ENCODE assay signal across 17 cellular contexts in genomic region chr1:88016947-88017346, GRCh38.
"Had no signal": no experiment of that assay in that cellular context is flagged by ENCODE, and none has a peak within 500 bp of the region (broad histone marks: within the 10 kb centered on the region; RNA-seq: fewer than 3 reads in every experiment).

No MANE protein-coding gene starts in this region.

- H3K9me3 ChIP-seq: esophagus squamous epithelium, ovary, psoas muscle, right lobe of liver, thoracic aorta had no signal

- ATAC-seq: activated CD8-positive, alpha-beta memory T cell treated with anti-CD3 and anti-CD28 coated beads, Interleukin-2, amount 10 ng/mL, durations not matched to agents 7 days and 5 days; effector memory CD8-positive, alpha-beta T cell; naive thymus-derived CD8-positive, alpha-beta T cell; psoas muscle; right lobe of liver; stimulated activated memory B cell treated with anti-CD40 and anti-IgM and Interleukin-4, amounts not matched to agents 10 μg/mL and 1 μg/mL and 100 μg/mL, for 72 hours; WTC11 had no signal

- H3K27me3 ChIP-seq: ovary, right lobe of liver had no signal

- DNase-seq: activated CD4-positive, alpha-beta memory T cell treated with anti-CD3 and anti-CD28 coated beads for 36 hours; activated CD4-positive, alpha-beta T cell treated with anti-CD3 and anti-CD28 coated beads for 4 hours; activated CD8-positive, alpha-beta memory T cell treated with anti-CD3 and anti-CD28 coated beads, Interleukin-2, amount 10 ng/mL, durations not matched to agents 7 days and 5 days; effector memory CD8-positive, alpha-beta T cell; esophagus squamous epithelium; foreskin fibroblast; glutamatergic neuron; hypothalamus; kidney; naive thymus-derived CD8-positive, alpha-beta T cell; ovary; psoas muscle; right lobe of liver; stimulated activated CD4-positive, alpha-beta T cell treated with anti-CD3 and anti-CD28 coated beads, Interleukin-4, amount 100 ng/mL, for 4 hours had no signal

- H3K36me3 ChIP-seq: esophagus squamous epithelium, ovary, right lobe of liver, thoracic aorta had no signal

- H3K27ac ChIP-seq: esophagus squamous epithelium, ovary, psoas muscle, right lobe of liver, thoracic aorta had no signal

- H3K4me3 ChIP-seq: esophagus squamous epithelium, ovary, psoas muscle, right lobe of liver, thoracic aorta had no signal

- H3K4me1 ChIP-seq: psoas muscle, right lobe of liver had no signal
